In the genomic region with DNA sequence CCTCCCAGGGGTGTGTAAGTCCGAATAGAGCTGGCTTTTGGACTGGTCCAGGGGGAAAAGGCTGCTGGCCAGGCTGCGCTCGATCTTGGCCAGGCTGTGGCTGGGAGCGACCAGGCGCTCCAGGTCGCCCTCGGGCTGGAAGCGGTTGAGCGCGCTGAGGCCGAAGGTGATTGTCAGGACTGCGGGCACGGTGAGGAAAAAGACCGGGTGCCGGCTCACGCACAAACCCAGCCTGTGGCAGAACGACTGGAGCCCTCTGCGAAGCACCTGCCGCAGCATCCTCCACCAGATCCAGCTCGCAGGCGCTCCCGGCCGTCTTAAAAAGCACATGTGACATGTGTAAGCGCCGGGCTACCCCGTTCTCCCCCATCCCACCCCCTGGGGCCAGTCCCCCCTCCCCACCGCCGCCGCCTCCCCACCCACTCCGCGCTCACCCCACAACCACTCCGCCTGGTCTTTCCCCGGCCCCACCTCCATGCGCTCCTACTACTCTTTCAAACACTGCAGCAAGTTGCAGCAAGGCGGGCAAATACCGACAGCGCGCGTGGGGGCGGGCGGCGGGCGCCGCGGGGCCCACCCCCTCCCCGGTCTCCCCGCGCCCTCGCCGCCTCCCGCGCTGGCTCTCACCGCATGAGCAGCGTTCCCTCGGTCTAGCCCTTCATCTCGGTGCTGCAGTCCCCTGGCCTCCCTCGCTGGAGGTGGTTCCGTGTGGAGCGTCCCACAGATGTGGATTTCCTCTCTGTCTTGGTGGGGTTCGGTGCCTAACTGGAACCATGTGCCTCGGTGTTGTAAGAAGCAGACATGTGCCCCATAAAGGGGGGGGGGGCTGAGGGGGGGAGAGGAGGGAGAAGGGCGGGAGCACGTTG, we compare ENCODE assay signal across 11 cellular contexts. TPM values are rescaled to one million over a fixed set of nuclear protein-coding genes. Genes with fewer than 3 reads are reported as not detected.
DNase-seq lines count a peak whose midpoint lies in the region; ATAC-seq, FAIRE-seq and TF ChIP-seq lines count a peak whose summit lies in the region.
"Had no signal": no experiment of that assay in that cellular context is flagged by ENCODE, and none has a peak within 500 bp of the region (broad histone marks: within the 10 kb centered on the region; RNA-seq: fewer than 3 reads in every experiment).

No MANE protein-coding gene starts in this region.

- no peaks in the 10 kb centered on the region for H3K9me3 ChIP-seq in HepG2 (ENCODE audit: low read length)
- no peaks in the 10 kb centered on the region for H3K9me3 ChIP-seq in HAP-1

- WGBS in HepG2 (ENCODE audit: low lambda C conversion rate) = 87% methylated on average over 57 of the region's 63 CpGs
- 3% methylated on average over 63 of the region's 63 CpGs for WGBS in urinary bladder

- TF ChIP-seq CTCF in cardiac fibroblast (IDR thresholded peaks at IDR 0.05; ENCODE audit: low read depth, low read length) (no peak), HepG2 (CRISPR knock-in tag; IDR thresholded peaks at IDR 0.05) (no peak)

- CTCF ChIA-PET in activated CD8-positive, alpha-beta memory T cell treated with anti-CD3 and anti-CD28 coated beads, Interleukin-2, amount 10 ng/mL, durations not matched to agents 7 days and 5 days (lab: Charles Lee) = no interaction called here
- CTCF ChIA-PET in HepG2 (lab: Yijun Ruan, JAX; ENCODE audit: low intra/inter-chr PET ratio, low total read pairs) = no interaction called here

- DNase-seq in activated CD8-positive, alpha-beta memory T cell treated with anti-CD3 and anti-CD28 coated beads for 24 hours = peak; percentile 48
- DNase-seq in activated CD8-positive, alpha-beta memory T cell treated with anti-CD3 and anti-CD28 coated beads, Interleukin-2, amount 10 ng/mL, durations not matched to agents 7 days and 5 days = no peak
- no peak for DNase-seq in cardiac fibroblast (ENCODE audit: low read depth in 2 of 2)
- no peak for DNase-seq in HepG2 (ENCODE audit: low spot score)
- no peak for DNase-seq in NCI-H2171 (lab: John Stamatoyannopoulos, UW)
- no peak for DNase-seq in HAP-1 (ENCODE audit: low spot score in 2 of 2)
- no peak for DNase-seq in activated CD4-positive, CD25-positive, alpha-beta regulatory T cell (lab: John Stamatoyannopoulos, UW)
- DNase-seq: activated gamma-delta T cell, OCI-M1 had no signal

- H3K4me1 ChIP-seq in HepG2 (ENCODE audit: insufficient read depth, low read length) (peaks cover 33% of the 10 kb centered on the region), urinary bladder (ENCODE audit: insufficient read depth) (no peaks in the 10 kb centered on the region), HAP-1 (no peaks in the 10 kb centered on the region)

- TF ChIP-seq RAD21 in HepG2 (CRISPR knock-in tag; IDR thresholded peaks at IDR 0.05) = no peak

- no peak for ATAC-seq in activated CD8-positive, alpha-beta memory T cell treated with anti-CD3 and anti-CD28 coated beads, Interleukin-2, amount 10 ng/mL, durations not matched to agents 7 days and 5 days
- peak; percentile 30 for ATAC-seq in HepG2
- ATAC-seq: HCT116 had no signal

- no peak overlapping the region for H3K9ac ChIP-seq in HepG2 (ENCODE audit: insufficient read depth, low read depth, low read length)

- H3K9me3 Mint-ChIP-seq in activated CD8-positive, alpha-beta memory T cell treated with anti-CD3 and anti-CD28 coated beads, Interleukin-2, amount 10 ng/mL, durations not matched to agents 7 days and 5 days (ENCODE audit: low read depth) = no peaks in the 10 kb centered on the region

- FAIRE-seq in HepG2 (lab: Jason Lieb, UNC) = no peak

- POLR2A ChIA-PET in HepG2 (lab: Yijun Ruan, JAX) = no interaction called here

- no peak overlapping the region; the same call in 1 of the 2 replicates for H3K4me2 ChIP-seq in HepG2 (ENCODE audit: low read depth, low read length)

- intact Hi-C loops in HepG2 (cut with micrococcal nuclease; ENCODE audit: unreplicated experiment) = no loop called here

- no peaks in the 10 kb centered on the region for H3K36me3 Mint-ChIP-seq in activated CD8-positive, alpha-beta memory T cell treated with anti-CD3 and anti-CD28 coated beads, Interleukin-2, amount 10 ng/mL, durations not matched to agents 7 days and 5 days

- peaks cover 4% of the 10 kb centered on the region in 2 experiments; a peak in 4 of 5 replicates for H3K36me3 ChIP-seq in HepG2 (replicated peaks in 1 of 2; ENCODE audit: control insufficient read depth in 1 of 2, insufficient read depth in 2 of 2, low read length in 2 of 2)
- H3K36me3 ChIP-seq in urinary bladder (ENCODE audit: insufficient read depth) = no peaks in the 10 kb centered on the region
- no peaks in the 10 kb centered on the region for H3K36me3 ChIP-seq in HAP-1 (replicated peaks)

- peaks cover 25% of the 10 kb centered on the region for H3K27me3 Mint-ChIP-seq in activated CD8-positive, alpha-beta memory T cell treated with anti-CD3 and anti-CD28 coated beads, Interleukin-2, amount 10 ng/mL, durations not matched to agents 7 days and 5 days

- H3K79me2 ChIP-seq in HepG2 (ENCODE audit: insufficient read depth, low read length) = no peaks in the 10 kb centered on the region

- peaks cover 13% of the 10 kb centered on the region for H4K20me1 ChIP-seq in HepG2 (ENCODE audit: insufficient read depth, low read length)

- TF ChIP-seq EP300 in HepG2 (IDR thresholded peaks at IDR 0.05; ENCODE audit: low read depth in 2 of 2, low read length in 2 of 2) = no peak
- no peak for TF ChIP-seq EP300 in HepG2 (CRISPR knock-in tag; IDR thresholded peaks at IDR 0.05; ENCODE audit: borderline replicate concordance)

- no peak overlapping the region for H3K4me3 Mint-ChIP-seq in activated CD8-positive, alpha-beta memory T cell treated with anti-CD3 and anti-CD28 coated beads, Interleukin-2, amount 10 ng/mL, durations not matched to agents 7 days and 5 days

- H3K4me1 Mint-ChIP-seq in activated CD8-positive, alpha-beta memory T cell treated with anti-CD3 and anti-CD28 coated beads, Interleukin-2, amount 10 ng/mL, durations not matched to agents 7 days and 5 days = no peaks in the 10 kb centered on the region

- no peak overlapping the region for H2AFZ ChIP-seq in HepG2 (ENCODE audit: low read length)

- H3K27me3 ChIP-seq in HepG2 (ENCODE audit: control insufficient read depth in 1 of 2, insufficient read depth in 2 of 2, low read length in 2 of 2) = no peaks in the 10 kb centered on the region
- H3K27me3 ChIP-seq in HAP-1 (ENCODE audit: low read depth) = peaks cover 8% of the 10 kb centered on the region; the same call in 1 of the 2 replicates

- TF ChIP-seq POLR2A in HepG2 (IDR thresholded peaks at IDR 0.05; ENCODE audit: insufficient read depth in 1 of 2, low read depth in 2 of 2, low read length in 2 of 2) = no peak

- BruUV-seq in HepG2 (replicated peaks; lab: Mats Ljungman, UMichigan) = no TSS peak

- H3K27ac ChIP-seq in HepG2 (ENCODE audit: extremely low read length, insufficient read depth, low read length) (no peak overlapping the region), urinary bladder (ENCODE audit: low read depth) (no peak overlapping the region)

- H3K4me3 ChIP-seq in cardiac fibroblast (replicated peaks in 1 of 2; ENCODE audit: low read depth in 2 of 2, low read length in 2 of 2) = peak overlapping the region; percentile 20 to 27
- no peak overlapping the region for H3K4me3 ChIP-seq in HepG2 (replicated peaks in 1 of 3; ENCODE audit: insufficient read depth in 1 of 3, low read depth in 2 of 3, low read length in 3 of 3)
- peak overlapping the region; percentile 11 for H3K4me3 ChIP-seq in urinary bladder (ENCODE audit: low read depth, low read length)
- no peak overlapping the region for H3K4me3 ChIP-seq in HAP-1

- H3K27ac Mint-ChIP-seq in activated CD8-positive, alpha-beta memory T cell treated with anti-CD3 and anti-CD28 coated beads, Interleukin-2, amount 10 ng/mL, durations not matched to agents 7 days and 5 days = no peak overlapping the region

- in situ Hi-C loops in HepG2 (cut with HindIII; ENCODE audit: extremely low pct_ligation_motif_present, low pct_unique_long_range_greater_than_20kb) (no loop called here), HAP-1 (cut with MboI; ENCODE audit: low sequenced_read_pairs) (no loop called here)

TF ChIP-seq in HepG2, 621 proteins besides CTCF, POLR2A, EP300 and RAD21:
- TF ChIP-seq NR2F1 (CRISPR knock-in tag; IDR thresholded peaks at IDR 0.05) (no peak), AGO2 (optimal IDR thresholded peaks at IDR 0.05; ENCODE audit: low read depth, low read length) (peak; percentile 89)

RNA-seq across cellular contexts. Expression of a gene that starts 42.4 kb away (rescaled TPM):
- total RNA-seq in activated CD8-positive, alpha-beta memory T cell treated with anti-CD3 and anti-CD28 coated beads, Interleukin-2, amount 10 ng/mL, durations not matched to agents 7 days and 5 days = not detected
- total RNA-seq in HepG2 (2016; rRNA removed; fragmentation: Illumina TruSeq; extraction: Trizol) = 32.9 and 35.7 TPM in 2 replicates
- 18.0 and 20.6 TPM in 2 replicates for total RNA-seq in HepG2 (2016; cell fraction: cytosol; rRNA removed; fragmentation: Illumina TruSeq; extraction: Trizol; ENCODE audit: low read depth)
- total RNA-seq in HepG2 (2016; cell fraction: insoluble cytoplasmic fraction; rRNA removed; fragmentation: Illumina TruSeq; extraction: Trizol) = 30.6 and 34.3 TPM in 2 replicates
- total RNA-seq in HepG2 (2016; cell fraction: membrane; rRNA removed; fragmentation: Illumina TruSeq; extraction: Trizol) = 26.1 and 27.2 TPM in 2 replicates
- 48.1 and 50.6 TPM in 2 replicates for total RNA-seq in HepG2 (2016; cell fraction: nucleus; rRNA removed; fragmentation: Illumina TruSeq; extraction: Trizol)
- 21.9 and 28.4 TPM in 2 replicates for polyA plus RNA-seq in HepG2 (2011; rRNA removed)
- polyA plus RNA-seq in HepG2 (2011; cell fraction: cytosol; rRNA removed) = 16.5 and 20.5 TPM in 2 replicates
- polyA plus RNA-seq in HepG2 (2011; cell fraction: nucleus; rRNA removed) = 18.5 and 20.8 TPM in 2 replicates
- 15.1 and 20.3 TPM in 2 replicates for polyA plus RNA-seq in HepG2 (2012)
- polyA plus RNA-seq in HepG2 (2016; cell fraction: cytosol; fragmentation: Illumina TruSeq; extraction: Trizol; ENCODE audit: low read depth) = 3.9 and 4.7 TPM in 2 replicates
- 28.4 and 29.3 TPM in 2 replicates for polyA plus RNA-seq in HepG2 (2016; cell fraction: insoluble cytoplasmic fraction; fragmentation: Illumina TruSeq; extraction: Trizol; ENCODE audit: low read depth)
- 12.5 and 12.7 TPM in 2 replicates for polyA plus RNA-seq in HepG2 (2016; cell fraction: membrane; fragmentation: Illumina TruSeq; extraction: Trizol; ENCODE audit: low read depth)
- 20.7 and 24.1 TPM in 2 replicates for polyA plus RNA-seq in HepG2 (2016; cell fraction: nucleus; fragmentation: Illumina TruSeq; extraction: Trizol; ENCODE audit: insufficient read depth, low read depth)
- 0.07 and 80.1 TPM in 2 replicates for polyA minus RNA-seq in HepG2 (2011; rRNA and poly(A)+ RNA removed; ENCODE audit: low replicate concordance)
- polyA minus RNA-seq in HepG2 (2011; cell fraction: cytosol; rRNA and poly(A)+ RNA removed) = 19.2 and 19.8 TPM in 2 replicates
- 148 and 164 TPM in 2 replicates for polyA minus RNA-seq in HepG2 (2011; cell fraction: nucleus; rRNA and poly(A)+ RNA removed)
- 0.95 TPM for total RNA-seq in urinary bladder
- polyA plus RNA-seq in urinary bladder = 0.03 TPM

Comparison
In these comparisons a context has a peak if more than half of its experiments do, and no peak if none do; other contexts are left out.
1. H3K4me3 ChIP-seq: peak in cardiac fibroblast (2 of 2) and urinary bladder (single experiment); none in HepG2 (0 of 3) and HAP-1 (single experiment).